In the genomic region with DNA sequence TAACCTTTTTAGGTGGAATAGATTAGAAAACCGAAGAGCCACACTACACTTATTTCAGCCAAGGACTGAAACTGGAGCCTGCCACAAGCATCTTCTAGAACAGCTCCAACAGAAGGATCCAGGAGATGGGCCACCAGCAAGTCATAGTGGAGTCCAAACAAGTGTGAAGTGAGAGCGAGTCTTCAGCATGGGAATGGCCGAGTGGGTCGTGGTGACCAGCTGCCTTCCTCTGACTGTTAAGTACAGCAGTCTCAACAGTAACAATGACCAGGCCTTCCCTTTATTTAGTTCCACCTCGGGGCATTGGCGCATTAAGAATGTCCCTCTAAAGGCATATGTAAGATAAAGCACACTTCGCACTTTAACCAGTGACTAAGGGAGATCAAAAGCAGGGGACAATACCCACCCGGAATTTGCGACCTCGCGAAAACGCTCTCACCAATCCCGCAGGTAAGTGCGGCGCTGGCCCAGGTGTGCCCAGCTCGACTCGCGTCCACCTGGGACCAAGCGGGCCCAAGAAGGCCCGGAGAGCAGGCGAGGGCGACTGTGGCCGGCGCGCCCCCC, we compare ENCODE assay signal across 8 cellular contexts. TPM values are rescaled to one million over a fixed set of nuclear protein-coding genes. Genes with fewer than 3 reads are reported as not detected.
A peak's percentile ranks its signal among the peaks of the same experiment; 100 is the strongest.
DNase-seq lines count a peak whose midpoint lies in the region; ATAC-seq lines count a peak whose summit lies in the region.

No MANE protein-coding gene starts in this region.

- H3K4me1 ChIP-seq in iPS-15b (ENCODE audit: control insufficient read depth, insufficient read depth, low read length), result no peaks in the 10 kb centered on the region

- H3K9me3 Mint-ChIP-seq in activated CD4-positive, alpha-beta memory T cell treated with anti-CD3 and anti-CD28 coated beads, Interleukin-2, amount 10 ng/mL, durations not matched to agents 7 days and 5 days, result no peaks in the 10 kb centered on the region

- POLR2A ChIA-PET in activated CD4-positive, alpha-beta memory T cell treated with anti-CD3 and anti-CD28 coated beads, Interleukin-2, amount 10 ng/mL, durations not matched to agents 7 days and 5 days (lab: Charles Lee), result no interaction called here

- H3K4me3 ChIP-seq in GM08714 (ENCODE audit: low read length) (peak overlapping the region; percentile 78; the same call in 1 of the 2 replicates), iPS-15b (ENCODE audit: low read depth, low read length) (peak overlapping the region; percentile 67)

- ATAC-seq in sciatic nerve (peak; percentile 23), GM21381 (IDR thresholded peaks at IDR 0.05; ENCODE audit: unreplicated experiment) (no peak)

- CTCF ChIA-PET in activated CD4-positive, alpha-beta memory T cell treated with anti-CD3 and anti-CD28 coated beads, Interleukin-2, amount 10 ng/mL, durations not matched to agents 7 days and 5 days (lab: Charles Lee), result no interaction called here

- peaks cover 15% of the 10 kb centered on the region for H3K27me3 ChIP-seq in iPS-15b (ENCODE audit: control insufficient read depth, insufficient read depth, low read length)

- H3K9me3 ChIP-seq in iPS-15b (ENCODE audit: control insufficient read depth, insufficient read depth, low read length), result no peaks in the 10 kb centered on the region

- no peak overlapping the region for H3K9ac ChIP-seq in iPS-15b (ENCODE audit: low read depth, low read length)

- H3K36me3 ChIP-seq in iPS-15b (ENCODE audit: control insufficient read depth, insufficient read depth, low read length), result no peaks in the 10 kb centered on the region

- intact Hi-C loops in sciatic nerve (cut with DNase I), result no loop called here

- H3K36me3 Mint-ChIP-seq in activated CD4-positive, alpha-beta memory T cell treated with anti-CD3 and anti-CD28 coated beads, Interleukin-2, amount 10 ng/mL, durations not matched to agents 7 days and 5 days (ENCODE audit: low read depth), result no peaks in the 10 kb centered on the region

- peaks cover 5% of the 10 kb centered on the region for H3K4me1 Mint-ChIP-seq in activated CD4-positive, alpha-beta memory T cell treated with anti-CD3 and anti-CD28 coated beads, Interleukin-2, amount 10 ng/mL, durations not matched to agents 7 days and 5 days

- peak overlapping the region; percentile 59 for H3K4me3 Mint-ChIP-seq in activated CD4-positive, alpha-beta memory T cell treated with anti-CD3 and anti-CD28 coated beads, Interleukin-2, amount 10 ng/mL, durations not matched to agents 7 days and 5 days

- no peak for DNase-seq in activated CD4-positive, alpha-beta memory T cell treated with anti-CD3 and anti-CD28 coated beads, Interleukin-2, amount 10 ng/mL, durations not matched to agents 7 days and 5 days
- no peak for DNase-seq in sciatic nerve (ENCODE audit: low spot score)
- no peak for DNase-seq in UCSD-AML1 (lab: John Stamatoyannopoulos, UW; ENCODE audit: unreplicated experiment)
- DNase-seq in SW 1271 (lab: John Stamatoyannopoulos, UW), result no peak
- DNase-seq in stimulated activated CD4-positive, alpha-beta T cell treated with anti-CD3 and anti-CD28 coated beads, Interleukin-4, amount 100 ng/mL, for 24 hours, result no peak

- no peak overlapping the region for H3K27ac Mint-ChIP-seq in activated CD4-positive, alpha-beta memory T cell treated with anti-CD3 and anti-CD28 coated beads, Interleukin-2, amount 10 ng/mL, durations not matched to agents 7 days and 5 days

- peaks cover 20% of the 10 kb centered on the region for H3K27me3 Mint-ChIP-seq in activated CD4-positive, alpha-beta memory T cell treated with anti-CD3 and anti-CD28 coated beads, Interleukin-2, amount 10 ng/mL, durations not matched to agents 7 days and 5 days

RNA-seq across cellular contexts. Expression of gene L3MBTL4, which starts 1.1 kb away (rescaled TPM):
- total RNA-seq in activated CD4-positive, alpha-beta memory T cell treated with anti-CD3 and anti-CD28 coated beads, Interleukin-2, amount 10 ng/mL, durations not matched to agents 7 days and 5 days, result under 1 TPM in 1 of 2 experiments, not detected in 1; 0.20 TPM
- 8.7 TPM for total RNA-seq in sciatic nerve
